Comparison of ENCODE assay signal across 8 cellular contexts in the genomic region with DNA sequence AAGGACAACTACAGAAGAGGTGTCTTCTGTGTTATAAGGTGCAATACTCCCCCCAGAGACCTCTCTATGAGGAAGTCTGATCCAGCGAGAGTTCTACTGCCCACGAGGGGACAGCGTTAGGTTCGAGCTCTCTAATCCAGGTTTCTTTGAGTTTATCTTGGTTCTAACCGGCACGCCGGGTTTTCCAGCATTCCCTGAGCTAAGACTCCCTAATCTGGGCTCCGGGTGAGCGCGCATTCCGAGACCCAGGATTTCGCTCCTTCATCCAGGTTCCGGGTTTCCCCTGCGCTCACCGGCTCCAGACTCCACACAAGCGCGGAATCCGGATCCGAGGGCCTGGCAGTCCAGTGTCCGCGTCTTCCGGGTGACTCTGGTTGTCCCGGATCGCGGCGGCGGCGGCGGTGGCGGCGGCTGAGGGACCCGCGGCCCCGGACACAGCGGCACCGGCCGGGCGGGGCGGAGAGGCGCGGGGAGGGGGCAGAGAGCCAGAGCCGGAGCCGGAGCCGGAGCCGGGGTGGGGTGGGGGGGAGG. TPM values are rescaled to one million over a fixed set of nuclear protein-coding genes. Genes with fewer than 3 reads are reported as not detected.
A peak's percentile ranks its signal among the peaks of the same experiment; 100 is the strongest.
DNase-seq lines count a peak whose midpoint lies in the region; ATAC-seq and TF ChIP-seq lines count a peak whose summit lies in the region.

A gene with protein sequence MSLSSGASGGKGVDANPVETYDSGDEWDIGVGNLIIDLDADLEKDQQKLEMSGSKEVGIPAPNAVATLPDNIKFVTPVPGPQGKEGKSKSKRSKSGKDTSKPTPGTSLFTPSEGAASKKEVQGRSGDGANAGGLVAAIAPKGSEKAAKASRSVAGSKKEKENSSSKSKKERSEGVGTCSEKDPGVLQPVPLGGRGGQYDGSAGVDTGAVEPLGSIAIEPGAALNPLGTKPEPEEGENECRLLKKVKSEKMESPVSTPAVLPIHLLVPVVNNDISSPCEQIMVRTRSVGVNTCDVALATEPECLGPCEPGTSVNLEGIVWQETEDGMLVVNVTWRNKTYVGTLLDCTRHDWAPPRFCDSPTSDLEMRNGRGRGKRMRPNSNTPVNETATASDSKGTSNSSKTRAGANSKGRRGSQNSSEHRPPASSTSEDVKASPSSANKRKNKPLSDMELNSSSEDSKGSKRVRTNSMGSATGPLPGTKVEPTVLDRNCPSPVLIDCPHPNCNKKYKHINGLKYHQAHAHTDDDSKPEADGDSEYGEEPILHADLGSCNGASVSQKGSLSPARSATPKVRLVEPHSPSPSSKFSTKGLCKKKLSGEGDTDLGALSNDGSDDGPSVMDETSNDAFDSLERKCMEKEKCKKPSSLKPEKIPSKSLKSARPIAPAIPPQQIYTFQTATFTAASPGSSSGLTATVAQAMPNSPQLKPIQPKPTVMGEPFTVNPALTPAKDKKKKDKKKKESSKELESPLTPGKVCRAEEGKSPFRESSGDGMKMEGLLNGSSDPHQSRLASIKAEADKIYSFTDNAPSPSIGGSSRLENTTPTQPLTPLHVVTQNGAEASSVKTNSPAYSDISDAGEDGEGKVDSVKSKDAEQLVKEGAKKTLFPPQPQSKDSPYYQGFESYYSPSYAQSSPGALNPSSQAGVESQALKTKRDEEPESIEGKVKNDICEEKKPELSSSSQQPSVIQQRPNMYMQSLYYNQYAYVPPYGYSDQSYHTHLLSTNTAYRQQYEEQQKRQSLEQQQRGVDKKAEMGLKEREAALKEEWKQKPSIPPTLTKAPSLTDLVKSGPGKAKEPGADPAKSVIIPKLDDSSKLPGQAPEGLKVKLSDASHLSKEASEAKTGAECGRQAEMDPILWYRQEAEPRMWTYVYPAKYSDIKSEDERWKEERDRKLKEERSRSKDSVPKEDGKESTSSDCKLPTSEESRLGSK (N-terminal part only) (plus strand): TSS at position 373 of the 531 bp plus-strand sequence. CDS start 38,842 bp downstream, outside the sequence.

- peak; percentile 56 for ATAC-seq in HG03439 (IDR thresholded peaks at IDR 0.05; ENCODE audit: unreplicated experiment)
- ATAC-seq in left lung = peak; percentile 84

- intact Hi-C loops in left lung (cut with DNase I) = no loop called here

- H3K9me3 ChIP-seq in left lung = no peaks in the 10 kb centered on the region

- no peak for TF ChIP-seq CTCF in left lung (IDR thresholded peaks at IDR 0.05)

- H3K4me3 ChIP-seq in left lung = peak within 1 kb of the TSS; percentile 36 to 51

- H3K4me1 ChIP-seq in left lung = peaks cover 33 to 67% of the 10 kb centered on the region in 2 donors

- no peaks in the 10 kb centered on the region for H3K27me3 ChIP-seq in left lung

- peak within 1 kb of the TSS; percentile 79 to 81 for H3K27ac ChIP-seq in left lung

- H3K36me3 ChIP-seq in left lung = peaks cover 0 to 5% of the 10 kb centered on the region in 2 donors

- peak; percentile 82 for DNase-seq in SIG-M5 treated with dmso at 0.1 percent for 504 hours (lab: John Stamatoyannopoulos, UW; ENCODE audit: unreplicated experiment)
- DNase-seq in SIG-M5 (lab: John Stamatoyannopoulos, UW) = no peak
- DNase-seq in NCI-H69 (lab: John Stamatoyannopoulos, UW) = peak; percentile 98
- peak; percentile 96 to 97 for DNase-seq in activated CD4-positive, alpha-beta T cell treated with anti-CD3 and anti-CD28 coated beads, Interleukin-2, amount 50 U/mL, for 48 hours
- DNase-seq in dermis blood vessel endothelial cell = peak; percentile 96
- peak; percentile 91 to 96 for DNase-seq in left lung
- DNase-seq in stimulated activated CD4-positive, alpha-beta T cell treated with anti-CD3 and anti-CD28 coated beads, Interleukin-2, amount 100 ng/mL, for 24 hours = peak; percentile 94 to 97

RNA-seq across cellular contexts. Expression of the gene that starts here (rescaled TPM):
- 28.8 and 35.7 TPM in 2 replicates for total RNA-seq in dermis blood vessel endothelial cell
- 10 to 100 TPM; 31.9 to 37.0 TPM for total RNA-seq in left lung
